In the genomic region with DNA sequence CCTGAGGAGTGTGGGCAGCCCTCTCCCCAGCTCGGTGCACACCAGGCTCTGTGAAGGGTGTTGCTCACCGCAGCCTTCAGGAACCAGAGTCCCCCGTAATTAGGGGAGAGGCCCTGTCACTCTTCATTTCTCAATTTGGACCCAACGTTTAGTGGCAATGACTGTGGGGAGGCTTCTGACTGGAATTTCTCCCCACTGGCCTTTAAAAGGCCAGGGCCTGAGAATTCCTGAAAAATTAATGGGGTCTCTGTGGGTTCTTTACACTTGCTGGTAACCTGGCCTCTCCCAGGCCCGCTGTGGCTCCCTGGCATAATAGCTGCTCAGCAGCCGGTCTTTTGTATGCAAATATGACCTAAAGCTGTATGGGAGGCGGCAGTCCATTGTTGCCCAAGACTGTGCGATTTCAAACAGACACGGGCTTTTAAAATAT, we compare ENCODE assay signal across 13 cellular contexts.
DNase-seq lines count a peak whose midpoint lies in the region; ATAC-seq and TF ChIP-seq lines count a peak whose summit lies in the region.
"Had no signal": no experiment of that assay in that cellular context is flagged by ENCODE, and none has a peak within 500 bp of the region (broad histone marks: within the 10 kb centered on the region; RNA-seq: fewer than 3 reads in every experiment).

No MANE protein-coding gene starts in this region.

- H3K4me2 ChIP-seq in Karpas-422 (ENCODE audit: low read depth, low read length, poor library complexity, severe bottlenecking) (peak overlapping the region; percentile 59), neuronal stem cell (ENCODE audit: insufficient read depth, low read length, poor library complexity, severe bottlenecking) (peak overlapping the region; percentile 45)

- H3K9me3 Mint-ChIP-seq in activated CD4-positive, alpha-beta T cell treated with anti-CD3 and anti-CD28 coated beads for 36 hours (ENCODE audit: low read depth), result no peaks in the 10 kb centered on the region

- peak overlapping the region; percentile 83 for H3K27ac ChIP-seq in Karpas-422 (ENCODE audit: low read length)
- peak overlapping the region in 43 of 59 donors; percentile 1 to 81 (median 49) for H3K27ac ChIP-seq in dorsolateral prefrontal cortex
- H3K27ac ChIP-seq in neuronal stem cell (replicated peaks; ENCODE audit: low read length), result no peak overlapping the region
- H3K27ac ChIP-seq: suprapubic skin had no signal

- peaks cover 90% of the 10 kb centered on the region for H3K79me2 ChIP-seq in Karpas-422 (ENCODE audit: low read length)

- H3K9me2 ChIP-seq in Karpas-422 (replicated peaks; ENCODE audit: insufficient read depth, low read length), result no peaks in the 10 kb centered on the region

- H3K14ac ChIP-seq in neuronal stem cell (ENCODE audit: low read length), result no peak overlapping the region

- peaks cover 59% of the 10 kb centered on the region for H3K4me1 Mint-ChIP-seq in activated CD4-positive, alpha-beta T cell treated with anti-CD3 and anti-CD28 coated beads for 36 hours

- no peak for ATAC-seq in activated CD4-positive, alpha-beta T cell treated with anti-CD3 and anti-CD28 coated beads for 36 hours
- ATAC-seq in GM19467 (IDR thresholded peaks at IDR 0.05; ENCODE audit: unreplicated experiment), result no peak
- ATAC-seq: activated T-helper 17 cell treated with anti-CD3 and anti-CD28 coated beads, Interleukin-2, amount 50 U/mL, for 72 hours had no signal

- H3K4me3 ChIP-seq in Karpas-422 (ENCODE audit: low read length) (peak overlapping the region; percentile 27), dorsolateral prefrontal cortex (no peak overlapping the region), neuronal stem cell (ENCODE audit: low read length in 2 of 2) (no peak overlapping the region)
- H3K4me3 ChIP-seq: suprapubic skin had no signal

- no peak overlapping the region for H2AFZ ChIP-seq in Karpas-422 (ENCODE audit: low read length)
- H2AFZ ChIP-seq in neuronal stem cell (ENCODE audit: low read length), result no peak overlapping the region

- H2BK15ac ChIP-seq in neuronal stem cell (ENCODE audit: low read length), result no peak overlapping the region

- DNase-seq in D341Med (ENCODE audit: low spot score), result peak; percentile 67
- DNase-seq in Karpas-422, result peak; percentile 71
- DNase-seq in dorsolateral prefrontal cortex, result no peak
- DNase-seq in neuronal stem cell (ENCODE audit: low spot score), result no peak
- no peak for DNase-seq in activated CD4-positive, alpha-beta T cell treated with anti-CD3 and anti-CD28 coated beads for 36 hours
- no peak for DNase-seq in activated CD8-positive, alpha-beta memory T cell treated with anti-CD3 and anti-CD28 coated beads for 24 hours
- DNase-seq in pons (ENCODE audit: low spot score), result no peak
- DNase-seq: mammary epithelial cell, NCI-H1048, NCI-H510A treated with DMSO at 0.1 percent for 48 hours had no signal

- no peak overlapping the region for H3K23ac ChIP-seq in neuronal stem cell (ENCODE audit: low read depth, low read length, poor library complexity)

- H3K9me3 ChIP-seq in Karpas-422 (ENCODE audit: low read length), result no peaks in the 10 kb centered on the region
- no peaks in the 10 kb centered on the region for H3K9me3 ChIP-seq in neuronal stem cell (replicated peaks in 1 of 2; ENCODE audit: control insufficient read depth in 2 of 2, insufficient read depth in 1 of 2, low read depth in 1 of 2, low read length in 2 of 2)
- H3K9me3 ChIP-seq: suprapubic skin had no signal

- peaks cover 15% of the 10 kb centered on the region for H3K36me3 Mint-ChIP-seq in activated CD4-positive, alpha-beta T cell treated with anti-CD3 and anti-CD28 coated beads for 36 hours (ENCODE audit: low read depth)

- no peaks in the 10 kb centered on the region for H3K27me3 Mint-ChIP-seq in activated CD4-positive, alpha-beta T cell treated with anti-CD3 and anti-CD28 coated beads for 36 hours
- H3K27me3 Mint-ChIP-seq: activated T-helper 17 cell treated with anti-CD3 and anti-CD28 coated beads, Interleukin-2, amount 50 U/mL, for 72 hours had no signal

- no peaks in the 10 kb centered on the region for H3K27me3 ChIP-seq in Karpas-422 (ENCODE audit: low read length)
- H3K27me3 ChIP-seq in dorsolateral prefrontal cortex, result no peaks in the 10 kb centered on the region
- no peaks in the 10 kb centered on the region for H3K27me3 ChIP-seq in neuronal stem cell (ENCODE audit: control insufficient read depth in 3 of 3, insufficient read depth in 3 of 3, low read depth in 1 of 3, low read length in 3 of 3)
- H3K27me3 ChIP-seq: suprapubic skin had no signal

- H3K4me1 ChIP-seq in Karpas-422 (ENCODE audit: low read length), result peaks cover 92% of the 10 kb centered on the region
- H3K4me1 ChIP-seq in neuronal stem cell (ENCODE audit: control insufficient read depth in 2 of 2, insufficient read depth in 1 of 2, low read depth in 1 of 2, low read length in 2 of 2), result peaks cover 29 to 36% of the 10 kb centered on the region in 2 donors
- H3K4me1 ChIP-seq: suprapubic skin had no signal

- no peak overlapping the region for H3K4ac ChIP-seq in neuronal stem cell (ENCODE audit: low read length)

- no peak for TF ChIP-seq CTCF in dorsolateral prefrontal cortex (IDR thresholded peaks at IDR 0.05 in 54 of 56, conservative IDR thresholded peaks at IDR 0.05 in 2 of 56; ENCODE audit: low read depth in 1 of 56, partially characterized antibody in 56 of 56)

- intact Hi-C loops in dorsolateral prefrontal cortex (cut with DNase I), result no loop called here
- intact Hi-C loops in activated CD4-positive, alpha-beta T cell treated with anti-CD3 and anti-CD28 coated beads for 36 hours (cut with DNase I, micrococcal nuclease), result no loop called here

- H3K9ac ChIP-seq in Karpas-422 (ENCODE audit: low read length) (peak overlapping the region; percentile 56), neuronal stem cell (ENCODE audit: low read depth, low read length, poor library complexity) (no peak overlapping the region)

- no peak overlapping the region for H2BK120ac ChIP-seq in neuronal stem cell (ENCODE audit: low read depth, low read length)

- no peak overlapping the region for H3K27ac Mint-ChIP-seq in activated CD4-positive, alpha-beta T cell treated with anti-CD3 and anti-CD28 coated beads for 36 hours

- H4K91ac ChIP-seq in neuronal stem cell (ENCODE audit: low read depth, low read length, poor library complexity), result no peak overlapping the region

- H2AK5ac ChIP-seq in neuronal stem cell (ENCODE audit: low read depth, low read length), result no peak overlapping the region

- H3K18ac ChIP-seq in neuronal stem cell (ENCODE audit: low read length), result no peak overlapping the region

- H2BK5ac ChIP-seq in neuronal stem cell (ENCODE audit: low read length), result no peak overlapping the region

- no peak overlapping the region for H2BK12ac ChIP-seq in neuronal stem cell (ENCODE audit: low read length)

- no peaks in the 10 kb centered on the region for H4K20me1 ChIP-seq in Karpas-422 (ENCODE audit: insufficient read depth, low read depth, low read length)

- H4K8ac ChIP-seq in neuronal stem cell (ENCODE audit: low read depth, low read length), result no peak overlapping the region

- no peak overlapping the region for H3K4me3 Mint-ChIP-seq in activated CD4-positive, alpha-beta T cell treated with anti-CD3 and anti-CD28 coated beads for 36 hours
- H3K4me3 Mint-ChIP-seq: activated T-helper 17 cell treated with anti-CD3 and anti-CD28 coated beads, Interleukin-2, amount 50 U/mL, for 72 hours had no signal

- peaks cover 4% of the 10 kb centered on the region for H3K79me1 ChIP-seq in neuronal stem cell (ENCODE audit: low read depth, low read length)

- CTCF ChIA-PET in activated CD4-positive, alpha-beta T cell treated with anti-CD3 and anti-CD28 coated beads for 36 hours (lab: Charles Lee), result interaction anchor here (0.6 to 1.9 kb wide), 5 partner anchors 23 to 223 kb away, joined by 3 to 6 read pairs (median 3); no protein-coding TSS in a partner anchor

- POLR2A ChIA-PET in activated CD4-positive, alpha-beta T cell treated with anti-CD3 and anti-CD28 coated beads for 36 hours (lab: Charles Lee), result interaction anchor here (0.5 kb wide), 1 partner anchor 327 kb away, joined by 3 read pairs; no protein-coding TSS in a partner anchor

- no CpG with 5 or more reads among the region's 9 CpGs for WGBS in neuronal stem cell (ENCODE audit: extremely low coverage in 2 of 2, insufficient read length in 2 of 2, insufficient replicate concordance in 1 of 2), 2 donors

- H3K36me3 ChIP-seq in Karpas-422 (ENCODE audit: insufficient read depth, low read length), result no peaks in the 10 kb centered on the region
- H3K36me3 ChIP-seq in neuronal stem cell (replicated peaks in 1 of 2; ENCODE audit: control insufficient read depth in 2 of 2, insufficient read depth in 2 of 2, low read length in 2 of 2), result no peaks in the 10 kb centered on the region
- H3K36me3 ChIP-seq: suprapubic skin had no signal

Comparison
In these comparisons a context has a peak if more than half of its experiments do, and no peak if none do; other contexts are left out.
1. DNase-seq: peak in D341Med (single experiment) and Karpas-422 (single experiment); none in dorsolateral prefrontal cortex (0 of 10), neuronal stem cell (single experiment), activated CD4-positive, alpha-beta T cell treated with anti-CD3 and anti-CD28 coated beads for 36 hours (single experiment), activated CD8-positive, alpha-beta memory T cell treated with anti-CD3 and anti-CD28 coated beads for 24 hours (single experiment) and pons (single experiment).